8 cellular contexts compared by ENCODE assay signal in the genomic region with DNA sequence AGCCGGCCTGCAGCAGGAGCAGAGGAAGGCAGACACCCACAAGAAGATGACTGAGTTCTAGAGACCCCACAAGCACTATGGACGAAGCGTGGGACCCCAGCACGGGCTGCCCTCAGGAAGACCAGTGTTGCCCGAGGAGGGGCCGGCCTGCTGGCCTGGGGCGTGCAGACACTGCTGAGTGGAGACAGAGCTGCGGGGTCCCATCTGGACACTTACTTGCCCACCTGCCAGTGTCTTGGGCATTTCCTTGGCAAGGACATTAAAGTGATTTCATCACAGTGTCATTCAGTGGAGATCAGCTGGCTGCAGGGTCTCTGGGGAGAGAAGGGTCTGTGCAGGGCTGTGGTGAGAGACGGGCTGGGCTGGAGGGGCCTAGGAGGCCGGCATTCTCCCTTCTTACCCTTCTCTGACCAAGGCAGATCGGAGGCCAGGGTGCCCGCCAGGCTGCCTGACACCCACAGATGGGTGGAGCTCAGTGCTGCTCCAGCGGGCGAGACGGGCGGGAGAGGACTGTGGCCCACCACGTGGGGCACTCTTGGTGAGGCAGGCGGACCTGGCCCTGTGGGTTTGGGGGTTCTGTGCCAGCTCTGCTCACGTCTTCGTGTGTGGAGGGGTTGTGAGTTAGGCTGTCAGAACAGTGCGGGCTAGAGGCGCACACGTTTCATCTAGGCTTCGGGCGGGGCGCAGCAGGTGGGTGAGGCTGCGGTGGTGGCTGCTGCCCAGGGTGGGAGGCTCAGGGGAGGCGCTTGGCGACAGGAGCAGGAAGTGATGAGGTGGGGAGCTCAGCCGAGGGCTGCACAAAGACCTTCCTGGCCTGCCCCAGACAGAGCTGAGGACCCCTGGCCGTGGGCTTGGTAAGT. TPM values are rescaled to one million over a fixed set of nuclear protein-coding genes. Genes with fewer than 3 reads are reported as not detected.
DNase-seq lines count a peak whose midpoint lies in the region; ATAC-seq and TF ChIP-seq lines count a peak whose summit lies in the region.

A gene with protein sequence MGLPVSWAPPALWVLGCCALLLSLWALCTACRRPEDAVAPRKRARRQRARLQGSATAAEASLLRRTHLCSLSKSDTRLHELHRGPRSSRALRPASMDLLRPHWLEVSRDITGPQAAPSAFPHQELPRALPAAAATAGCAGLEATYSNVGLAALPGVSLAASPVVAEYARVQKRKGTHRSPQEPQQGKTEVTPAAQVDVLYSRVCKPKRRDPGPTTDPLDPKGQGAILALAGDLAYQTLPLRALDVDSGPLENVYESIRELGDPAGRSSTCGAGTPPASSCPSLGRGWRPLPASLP (plus strand): TSS at position 806 of the 860 bp plus-strand sequence. CDS start 886 bp downstream, outside the sequence.

- H3K36me3 Mint-ChIP-seq in natural killer cell treated with Interleukin-12 subunit alpha and Interleukin-12 subunit beta and Interleukin-15 and Interleukin-18, amount 100 ng/mL, for 72 hours = no peaks in the 10 kb centered on the region

- H3K4me3 Mint-ChIP-seq in natural killer cell treated with Interleukin-12 subunit alpha and Interleukin-12 subunit beta and Interleukin-15 and Interleukin-18, amount 100 ng/mL, for 72 hours = peak within 1 kb of the TSS; percentile 69

- TF ChIP-seq CTCF in GM12865 (IDR thresholded peaks at IDR 0.05; ENCODE audit: insufficient read depth, low read depth, low read length, missing control alignments) = peak; percentile 2

- peaks cover 12 to 23% of the 10 kb centered on the region in 2 donors for H3K4me1 Mint-ChIP-seq in natural killer cell treated with Interleukin-12 subunit alpha and Interleukin-12 subunit beta and Interleukin-15 and Interleukin-18, amount 100 ng/mL, for 72 hours (ENCODE audit: low read depth in 2 of 2)

- H3K27ac Mint-ChIP-seq in natural killer cell treated with Interleukin-12 subunit alpha and Interleukin-12 subunit beta and Interleukin-15 and Interleukin-18, amount 100 ng/mL, for 72 hours = peak within 1 kb of the TSS in 1 of 2 donors; percentile 53

- peak; percentile 87 for DNase-seq in GM12865 (ENCODE audit: low read depth)
- DNase-seq in SW480 (ENCODE audit: low spot score) = peak; percentile 90
- DNase-seq in natural killer cell treated with Interleukin-12 subunit alpha and Interleukin-12 subunit beta and Interleukin-15 and Interleukin-18, amount 100 ng/mL, for 72 hours (ENCODE audit: low spot score) = no peak
- no peak for DNase-seq in NCI-H1436 (lab: John Stamatoyannopoulos, UW)

- WGBS in adipose tissue, 3 donors = 69 to 88% (median 74%) methylated on average over 31 of the region's 31 CpGs

- no peaks in the 10 kb centered on the region for H3K9me3 Mint-ChIP-seq in natural killer cell treated with Interleukin-12 subunit alpha and Interleukin-12 subunit beta and Interleukin-15 and Interleukin-18, amount 100 ng/mL, for 72 hours

- peak in 1 of 2 donors; percentile 5 for ATAC-seq in natural killer cell treated with Interleukin-12 subunit alpha and Interleukin-12 subunit beta and Interleukin-15 and Interleukin-18, amount 100 ng/mL, for 72 hours
- no peak for ATAC-seq in HG02885 (IDR thresholded peaks at IDR 0.05; ENCODE audit: poor library complexity, unreplicated experiment)
- ATAC-seq in GM19023 (IDR thresholded peaks at IDR 0.05; ENCODE audit: unreplicated experiment) = no peak
- ATAC-seq in HG03442 (IDR thresholded peaks at IDR 0.05; ENCODE audit: unreplicated experiment) = no peak

- peak within 1 kb of the TSS; percentile 69 for H3K4me3 ChIP-seq in GM12865 (ENCODE audit: low read depth, low read length)

- H3K27ac ChIP-seq in adipose tissue (ENCODE audit: low read depth, low read length) = no peak within 1 kb of the TSS

- no peaks in the 10 kb centered on the region for H3K27me3 Mint-ChIP-seq in natural killer cell treated with Interleukin-12 subunit alpha and Interleukin-12 subunit beta and Interleukin-15 and Interleukin-18, amount 100 ng/mL, for 72 hours

RNA-seq across cellular contexts. Expression of the gene that starts here (rescaled TPM):
- 10 to 100 TPM in 2 of 3 donors, 1 to 10 TPM in 1; 5.2 to 16.7 (median 10.7) TPM for polyA plus RNA-seq in adipose tissue
- 10 to 100 TPM in 1 of 2 donors, 1 to 10 TPM in 1; 9.3 to 15.7 TPM for total RNA-seq in natural killer cell treated with Interleukin-12 subunit alpha and Interleukin-12 subunit beta and Interleukin-15 and Interleukin-18, amount 100 ng/mL, for 72 hours

Comparison
In these comparisons a context has a peak if more than half of its experiments do, and no peak if none do; other contexts are left out.
1. DNase-seq: peak in GM12865 (single experiment) and SW480 (single experiment); none in natural killer cell treated with Interleukin-12 subunit alpha and Interleukin-12 subunit beta and Interleukin-15 and Interleukin-18, amount 100 ng/mL, for 72 hours (single experiment) and NCI-H1436 (single experiment).